ENCODE assay signal across 26 cellular contexts in the genomic region with DNA sequence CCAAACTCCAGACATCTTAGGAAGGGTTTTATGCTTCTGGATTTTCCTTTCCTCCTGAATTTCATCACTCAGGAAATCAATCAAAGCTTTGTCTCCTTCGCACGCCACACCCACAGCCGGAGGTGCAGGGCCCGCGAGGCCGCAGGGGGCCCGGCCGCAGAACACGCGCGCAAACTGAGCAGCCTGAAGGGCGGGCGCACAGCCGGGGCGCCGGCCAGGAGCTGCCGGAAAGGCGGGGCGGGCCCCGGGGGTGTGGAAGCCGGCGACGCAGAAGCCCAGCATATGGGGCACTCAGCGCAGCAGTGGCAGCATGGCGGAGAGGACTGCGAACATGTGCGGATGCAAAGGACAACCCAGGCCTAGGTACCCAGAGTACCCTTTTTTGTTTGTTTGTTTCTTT.
"Had no signal": no experiment of that assay in that cellular context is flagged by ENCODE, and none has a peak within 500 bp of the region (broad histone marks: within the 10 kb centered on the region; RNA-seq: fewer than 3 reads in every experiment).

No MANE protein-coding gene starts in this region.

- H3K36me3 ChIP-seq: lower lobe of right lung, neutrophil, right lobe of liver, uterus had no signal

- H3K4me3 ChIP-seq: lower lobe of right lung, psoas muscle, right lobe of liver, smooth muscle cell, tibial nerve, uterus had no signal

- H3K4me1 Mint-ChIP-seq: naive thymus-derived CD8-positive, alpha-beta T cell; nephron; neural crest cell; stimulated activated memory B cell treated with anti-CD40 and anti-IgM and Interleukin-4, amounts not matched to agents 10 μg/mL and 1 μg/mL and 100 μg/mL, for 72 hours; stimulated activated naive CD8-positive, alpha-beta T cell treated with anti-CD3 and anti-CD28 coated beads, Interleukin-15, amount 100 ng/mL, for 72 hours had no signal

- DNase-seq: hippocampal formation; kidney glomerular epithelial cell; left cardiac atrium; lower lobe of right lung; mammary epithelial cell; mesenchymal stem cell; naive thymus-derived CD8-positive, alpha-beta T cell; occipital lobe; psoas muscle; right lobe of liver; stimulated activated CD4-positive, alpha-beta T cell treated with anti-CD3 and anti-CD28 coated beads, Interleukin-1b, Interleukin-23, amount 100 ng/mL, for 48 hours; stimulated activated CD4-positive, alpha-beta T cell treated with anti-CD3 and anti-CD28 coated beads, Interleukin-2, amount 100 ng/mL, for 48 hours; stimulated activated CD4-positive, alpha-beta T cell treated with anti-CD3 and anti-CD28 coated beads, Interleukin-4, amount 100 ng/mL, for 4 hours; stimulated activated CD8-positive, alpha-beta memory T cell treated with anti-CD3 and anti-CD28 coated beads, Interleukin-4, amount 100 ng/mL, for 48 hours; stimulated activated naive CD4-positive, alpha-beta T cell treated with Interleukin-2 at 50 U/mL for 16 hours; stimulated activated naive CD8-positive, alpha-beta T cell treated with anti-CD3 and anti-CD28 coated beads, Interleukin-15, amount 100 ng/mL, for 72 hours; substantia nigra; uterus had no signal

- H3K4me3 Mint-ChIP-seq: naive thymus-derived CD8-positive, alpha-beta T cell; nephron; neural crest cell; stimulated activated memory B cell treated with anti-CD40 and anti-IgM and Interleukin-4, amounts not matched to agents 10 μg/mL and 1 μg/mL and 100 μg/mL, for 72 hours; stimulated activated naive CD8-positive, alpha-beta T cell treated with anti-CD3 and anti-CD28 coated beads, Interleukin-15, amount 100 ng/mL, for 72 hours; type B pancreatic cell had no signal

- H3K27me3 Mint-ChIP-seq: naive thymus-derived CD8-positive, alpha-beta T cell; stimulated activated memory B cell treated with anti-CD40 and anti-IgM and Interleukin-4, amounts not matched to agents 10 μg/mL and 1 μg/mL and 100 μg/mL, for 72 hours; stimulated activated naive CD8-positive, alpha-beta T cell treated with anti-CD3 and anti-CD28 coated beads, Interleukin-15, amount 100 ng/mL, for 72 hours; type B pancreatic cell had no signal

- ATAC-seq: left cardiac atrium; left lobe of liver; lower lobe of right lung; naive thymus-derived CD8-positive, alpha-beta T cell; psoas muscle; right lobe of liver; stimulated activated memory B cell treated with anti-CD40 and anti-IgM and Interleukin-4, amounts not matched to agents 10 μg/mL and 1 μg/mL and 100 μg/mL, for 72 hours; stimulated activated naive CD8-positive, alpha-beta T cell treated with anti-CD3 and anti-CD28 coated beads, Interleukin-15, amount 100 ng/mL, for 72 hours had no signal

- H3K9me3 Mint-ChIP-seq: naive thymus-derived CD8-positive, alpha-beta T cell; nephron; neural crest cell; stimulated activated memory B cell treated with anti-CD40 and anti-IgM and Interleukin-4, amounts not matched to agents 10 μg/mL and 1 μg/mL and 100 μg/mL, for 72 hours; stimulated activated naive CD8-positive, alpha-beta T cell treated with anti-CD3 and anti-CD28 coated beads, Interleukin-15, amount 100 ng/mL, for 72 hours; type B pancreatic cell had no signal

- H3K27ac Mint-ChIP-seq: naive thymus-derived CD8-positive, alpha-beta T cell; nephron; stimulated activated memory B cell treated with anti-CD40 and anti-IgM and Interleukin-4, amounts not matched to agents 10 μg/mL and 1 μg/mL and 100 μg/mL, for 72 hours; stimulated activated naive CD8-positive, alpha-beta T cell treated with anti-CD3 and anti-CD28 coated beads, Interleukin-15, amount 100 ng/mL, for 72 hours; type B pancreatic cell had no signal

- H3K27me3 ChIP-seq: neutrophil, right lobe of liver, tibial nerve, uterus had no signal
